ENCODE assay signal across 27 cellular contexts in genomic region chr7:118844748-118845147, GRCh38.
A peak's percentile ranks its signal among the peaks of the same experiment; 100 is the strongest.
DNase-seq lines count a peak whose midpoint lies in the region; ATAC-seq and TF ChIP-seq lines count a peak whose summit lies in the region.
"Had no signal": no experiment of that assay in that cellular context is flagged by ENCODE, and none has a peak within 500 bp of the region (broad histone marks: within the 10 kb centered on the region; RNA-seq: fewer than 3 reads in every experiment).

No MANE protein-coding gene starts in this region.

- in situ Hi-C loops in astrocyte of the spinal cord (cut with HindIII; ENCODE audit: low sequenced_read_pairs), result no loop called here

- no peaks in the 10 kb centered on the region for H3K9me3 Mint-ChIP-seq in neural progenitor cell
- H3K9me3 Mint-ChIP-seq: activated naive CD8-positive, alpha-beta T cell treated with anti-CD3 and anti-CD28 coated beads, Interleukin-2, amount 10 ng/mL, durations not matched to agents 7 days and 5 days had no signal

- H3K4me2 ChIP-seq in neural progenitor cell, result no peak overlapping the region

- no peak overlapping the region for H3K27ac ChIP-seq in neural progenitor cell
- H3K27ac ChIP-seq: esophagus muscularis mucosa, gastroesophageal sphincter, neutrophil, spleen, thoracic aorta had no signal

- no peaks in the 10 kb centered on the region for H3K79me2 ChIP-seq in neural progenitor cell (ENCODE audit: low read depth)

- DNase-seq in HT-29 (ENCODE audit: low spot score) (peak; percentile 15), NCI-H526 treated with DMSO at 0.1 percent for 48 hours (lab: John Stamatoyannopoulos, UW) (peak; percentile 98), astrocyte of the spinal cord (ENCODE audit: low read depth, low spot score) (peak; percentile 2), neural progenitor cell (ENCODE audit: low spot score) (no peak), T1000 (lab: John Stamatoyannopoulos, UW) (no peak), OCI-M2 (lab: John Stamatoyannopoulos, UW; ENCODE audit: unreplicated experiment) (no peak)
- DNase-seq: activated naive CD8-positive, alpha-beta T cell treated with anti-CD3 and anti-CD28 coated beads, Interleukin-2, amount 10 ng/mL, durations not matched to agents 7 days and 5 days; CD4-positive, alpha-beta memory T cell; effector CD8-positive, alpha-beta T cell; GF-D8; HCEC 1CT; KG1; kidney; NCI-H1092 treated with DMSO at 0.1 percent for 48 hours; NCI-H69; SHP77 treated with DMSO at 0.1 percent for 48 hours; spleen; stimulated activated CD4-positive, alpha-beta T cell treated with anti-CD3 and anti-CD28 coated beads, Interleukin-4, amount 100 ng/mL, for 1 hour; stimulated activated naive CD4-positive, alpha-beta T cell; T-helper 2 cell had no signal

- peaks cover 5% of the 10 kb centered on the region for H3K4me1 ChIP-seq in neural progenitor cell
- H3K4me1 ChIP-seq: esophagus muscularis mucosa, gastroesophageal sphincter, spleen had no signal

- H2AFZ ChIP-seq in neural progenitor cell (replicated peaks), result peak overlapping the region; percentile 54

- no peak for ATAC-seq in GM19324 (IDR thresholded peaks at IDR 0.05; ENCODE audit: low FRiP score, unreplicated experiment)
- ATAC-seq: activated T-helper 17 cell treated with anti-CD3 and anti-CD28 coated beads, Interleukin-2, amount 50 U/mL, for 72 hours; gastroesophageal sphincter had no signal

- H3K27me3 Mint-ChIP-seq in neural progenitor cell (ENCODE audit: insufficient read depth, low read depth), result no peaks in the 10 kb centered on the region
- H3K27me3 Mint-ChIP-seq: activated naive CD8-positive, alpha-beta T cell treated with anti-CD3 and anti-CD28 coated beads, Interleukin-2, amount 10 ng/mL, durations not matched to agents 7 days and 5 days; activated T-helper 17 cell treated with anti-CD3 and anti-CD28 coated beads, Interleukin-2, amount 50 U/mL, for 72 hours; brain; CD4-positive, alpha-beta memory T cell had no signal

- no peaks in the 10 kb centered on the region for H3F3A ChIP-seq in neural progenitor cell (ENCODE audit: low read depth)

- H3K9ac ChIP-seq in neural progenitor cell, result no peak overlapping the region

- TF ChIP-seq CTCF in astrocyte of the spinal cord (IDR thresholded peaks at IDR 0.05; ENCODE audit: low read depth, low read length), result no peak
- no peak for TF ChIP-seq CTCF in neural progenitor cell (IDR thresholded peaks at IDR 0.05)

- no peaks in the 10 kb centered on the region for H4K20me1 ChIP-seq in neural progenitor cell (ENCODE audit: low read depth)

- H3K4me1 Mint-ChIP-seq in neural progenitor cell, result no peaks in the 10 kb centered on the region
- H3K4me1 Mint-ChIP-seq: activated naive CD8-positive, alpha-beta T cell treated with anti-CD3 and anti-CD28 coated beads, Interleukin-2, amount 10 ng/mL, durations not matched to agents 7 days and 5 days; activated T-helper 17 cell treated with anti-CD3 and anti-CD28 coated beads, Interleukin-2, amount 50 U/mL, for 72 hours; brain; CD4-positive, alpha-beta memory T cell had no signal

- H3K4me3 Mint-ChIP-seq in neural progenitor cell, result no peak overlapping the region
- H3K4me3 Mint-ChIP-seq: activated naive CD8-positive, alpha-beta T cell treated with anti-CD3 and anti-CD28 coated beads, Interleukin-2, amount 10 ng/mL, durations not matched to agents 7 days and 5 days; activated T-helper 17 cell treated with anti-CD3 and anti-CD28 coated beads, Interleukin-2, amount 50 U/mL, for 72 hours; brain; CD4-positive, alpha-beta memory T cell had no signal

- no peaks in the 10 kb centered on the region for H3K9me3 ChIP-seq in neural progenitor cell (ENCODE audit: low read depth)
- H3K9me3 ChIP-seq: esophagus muscularis mucosa, gastroesophageal sphincter, neutrophil, thoracic aorta had no signal

- no peaks in the 10 kb centered on the region for H3K36me3 Mint-ChIP-seq in neural progenitor cell
- H3K36me3 Mint-ChIP-seq: activated naive CD8-positive, alpha-beta T cell treated with anti-CD3 and anti-CD28 coated beads, Interleukin-2, amount 10 ng/mL, durations not matched to agents 7 days and 5 days; brain; CD4-positive, alpha-beta memory T cell had no signal

- H3K4me3 ChIP-seq in astrocyte of the spinal cord (ENCODE audit: low read depth, low read length) (no peak overlapping the region), neural progenitor cell (no peak overlapping the region)
- H3K4me3 ChIP-seq: esophagus muscularis mucosa, gastroesophageal sphincter, spleen, thoracic aorta had no signal

- H3K27ac Mint-ChIP-seq in neural progenitor cell, result no peak overlapping the region
- H3K27ac Mint-ChIP-seq: activated naive CD8-positive, alpha-beta T cell treated with anti-CD3 and anti-CD28 coated beads, Interleukin-2, amount 10 ng/mL, durations not matched to agents 7 days and 5 days; activated T-helper 17 cell treated with anti-CD3 and anti-CD28 coated beads, Interleukin-2, amount 50 U/mL, for 72 hours; brain; CD4-positive, alpha-beta memory T cell had no signal

- H3K27me3 ChIP-seq in neural progenitor cell, result no peaks in the 10 kb centered on the region
- H3K27me3 ChIP-seq: esophagus muscularis mucosa, gastroesophageal sphincter, neutrophil, spleen had no signal

- H3K36me3 ChIP-seq in neural progenitor cell, result no peaks in the 10 kb centered on the region
- H3K36me3 ChIP-seq: esophagus muscularis mucosa, gastroesophageal sphincter, neutrophil, spleen, thoracic aorta had no signal

Comparison
In these comparisons a context has a peak if more than half of its experiments do, and no peak if none do; other contexts are left out.
1. DNase-seq: peak in HT-29 (single experiment), NCI-H526 treated with DMSO at 0.1 percent for 48 hours (single experiment) and astrocyte of the spinal cord (single experiment); none in neural progenitor cell (single experiment), T1000 (single experiment) and OCI-M2 (single experiment).